Comparison of ENCODE assay signal across 8 cellular contexts in the genomic region with DNA sequence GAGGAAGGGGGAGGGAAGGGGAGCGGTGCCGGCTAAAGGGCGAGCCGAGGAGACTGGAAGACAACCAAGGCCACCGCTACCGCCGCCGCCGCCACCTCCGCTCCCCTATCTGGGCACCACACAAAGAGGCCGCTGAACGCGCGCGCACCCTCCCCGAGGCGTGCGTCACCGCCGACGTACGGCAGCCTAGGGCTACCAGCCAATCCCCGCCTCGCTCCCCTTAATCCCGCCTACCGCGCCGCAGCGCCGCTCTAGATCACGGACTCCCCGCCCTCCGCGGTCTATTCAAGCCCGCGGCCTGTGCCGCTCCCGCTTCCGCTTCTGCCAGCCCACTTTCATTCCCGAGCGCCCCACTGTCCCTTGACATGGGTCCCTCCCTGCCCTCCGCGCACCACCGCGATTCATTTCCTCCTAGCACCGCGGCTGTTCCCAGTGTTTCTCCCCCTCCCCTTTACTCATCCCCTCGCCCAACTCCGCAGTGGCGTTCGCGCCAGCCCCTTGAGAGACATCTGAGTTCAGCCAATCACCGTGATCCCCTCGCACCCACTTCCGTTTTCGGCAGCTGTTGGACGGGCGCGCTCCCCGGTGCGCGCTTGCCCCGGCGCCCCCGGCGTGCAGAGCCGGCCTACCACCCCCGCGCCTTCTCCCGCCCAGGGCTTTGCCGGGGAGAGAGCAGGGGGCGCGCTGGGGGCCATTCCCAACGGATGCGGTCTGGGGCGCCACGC. TPM values are rescaled to one million over a fixed set of nuclear protein-coding genes. Genes with fewer than 3 reads are reported as not detected.
DNase-seq lines count a peak whose midpoint lies in the region; ATAC-seq, FAIRE-seq and TF ChIP-seq lines count a peak whose summit lies in the region.

Gene HNRNPA0, minus strand, starts transcription at position 128 of the 725 bp plus-strand sequence. CDS start 297 bp downstream, outside the sequence.

- H3K36me3 ChIP-seq in BE2C = peaks cover 26% of the 10 kb centered on the region

- H3K27ac ChIP-seq in cingulate gyrus (ENCODE audit: low read depth, low read length) = peak within 1 kb of the TSS; percentile 99

- no peak for TF ChIP-seq CTCF in BE2C (IDR thresholded peaks at IDR 0.05; ENCODE audit: low read depth, low read length)

- FAIRE-seq in GM19239 (lab: Jason Lieb, UNC) = peak; percentile 93

- H3K9me3 ChIP-seq in BE2C = no peaks in the 10 kb centered on the region

- ATAC-seq in HG03457 (IDR thresholded peaks at IDR 0.05; ENCODE audit: unreplicated experiment) = peak; percentile 70
- ATAC-seq in left colon = peak; percentile 89

- peak within 1 kb of the TSS; percentile 94 for H3K4me3 ChIP-seq in BE2C (ENCODE audit: low read depth, low read length)

- peaks cover 8% of the 10 kb centered on the region for H3K4me1 ChIP-seq in BE2C

- DNase-seq in BE2C (peak; percentile 98), GM19239 (ENCODE audit: insufficient read length, low spot score) (peak; percentile 72), NCI-H524 treated with DMSO at 0.1 percent for 48 hours (lab: John Stamatoyannopoulos, UW) (peak; percentile 73), left colon (peak; percentile 97 to 99)
- DNase-seq in activated CD4-positive, alpha-beta T cell treated with anti-CD3 and anti-CD28 coated beads for 4 hours = peak; percentile 95
- DNase-seq in stimulated activated CD4-positive, alpha-beta T cell treated with anti-CD3 and anti-CD28 coated beads, Interleukin-1b, Interleukin-23, amount 100 ng/mL, for 48 hours = peak; percentile 97

- intact Hi-C loops in left colon (cut with DNase I, micrococcal nuclease) = no loop called here

- H3K27me3 ChIP-seq in BE2C = no peaks in the 10 kb centered on the region

RNA-seq across cellular contexts. Expression of gene HNRNPA0, which starts in this region (rescaled TPM):
- polyA plus RNA-seq in BE2C (2012; ENCODE audit: insufficient read depth, insufficient read length, low read depth) = 55.4 TPM
- total RNA-seq in left colon = 10 to 100 TPM; 21.0 to 22.0 TPM

Comparison
In these comparisons a context has a peak if more than half of its experiments do, and no peak if none do; other contexts are left out.
1. Peak in every context shown above with its lines: DNase-seq, ATAC-seq, H3K4me3 ChIP-seq and H3K27ac ChIP-seq.